14 cellular contexts compared by ENCODE assay signal in the genomic region with DNA sequence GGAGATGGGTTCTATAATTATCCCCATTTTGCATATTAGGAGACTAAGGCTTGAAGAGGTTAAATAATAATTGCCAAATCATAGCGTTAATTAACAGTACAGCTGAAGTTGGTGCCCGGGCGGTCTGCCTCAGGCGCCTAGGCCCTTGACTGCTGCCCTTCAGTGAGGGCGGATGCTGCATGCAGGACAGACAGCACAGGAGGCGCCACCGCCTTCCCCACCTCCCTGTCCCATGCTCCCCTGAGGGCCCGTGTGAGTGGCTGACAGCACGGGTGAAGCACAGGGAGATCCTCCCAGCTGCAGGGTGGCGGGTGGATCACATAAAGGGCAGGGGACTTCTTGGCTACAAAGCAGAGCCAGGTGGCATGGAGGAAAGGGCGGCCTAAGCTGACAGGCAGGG. TPM values are rescaled to one million over a fixed set of nuclear protein-coding genes. Genes with fewer than 3 reads are reported as not detected.
DNase-seq lines count a peak whose midpoint lies in the region; ATAC-seq lines count a peak whose summit lies in the region.
"Had no signal": no experiment of that assay in that cellular context is flagged by ENCODE, and none has a peak within 500 bp of the region (broad histone marks: within the 10 kb centered on the region; RNA-seq: fewer than 3 reads in every experiment).

No MANE protein-coding gene starts in this region.

- peaks cover 0 to 2% of the 10 kb centered on the region in 2 donors for H3K4me1 ChIP-seq in neuronal stem cell (ENCODE audit: control insufficient read depth in 2 of 2, insufficient read depth in 1 of 2, low read depth in 1 of 2, low read length in 2 of 2)

- H4K91ac ChIP-seq in neuronal stem cell (ENCODE audit: low read depth, low read length, poor library complexity), result no peak overlapping the region

- no peak overlapping the region for H3K14ac ChIP-seq in neuronal stem cell (ENCODE audit: low read length)

- no peak overlapping the region for H3K4me2 ChIP-seq in neuronal stem cell (ENCODE audit: insufficient read depth, low read length, poor library complexity, severe bottlenecking)

- H3K9me3 ChIP-seq in neuronal stem cell (replicated peaks in 1 of 2; ENCODE audit: control insufficient read depth in 2 of 2, insufficient read depth in 1 of 2, low read depth in 1 of 2, low read length in 2 of 2), result no peaks in the 10 kb centered on the region

- no peak overlapping the region for H3K4ac ChIP-seq in neuronal stem cell (ENCODE audit: low read length)

- no peaks in the 10 kb centered on the region for H3K36me3 ChIP-seq in neuronal stem cell (replicated peaks in 1 of 2; ENCODE audit: control insufficient read depth in 2 of 2, insufficient read depth in 2 of 2, low read length in 2 of 2)

- peak overlapping the region; percentile 46 for H3K18ac ChIP-seq in neuronal stem cell (ENCODE audit: low read length)

- no peak overlapping the region for H2BK5ac ChIP-seq in neuronal stem cell (ENCODE audit: low read length)

- no peak overlapping the region for H4K8ac ChIP-seq in neuronal stem cell (ENCODE audit: low read depth, low read length)

- H2BK12ac ChIP-seq in neuronal stem cell (ENCODE audit: low read length), result no peak overlapping the region

- no peak overlapping the region for H2AK5ac ChIP-seq in neuronal stem cell (ENCODE audit: low read depth, low read length)

- H2BK120ac ChIP-seq in neuronal stem cell (ENCODE audit: low read depth, low read length), result no peak overlapping the region

- H2AFZ ChIP-seq in neuronal stem cell (ENCODE audit: low read length), result no peak overlapping the region

- DNase-seq in NCI-H82 (lab: John Stamatoyannopoulos, UW), result peak; percentile 71
- DNase-seq in NCI-H82 treated with DMSO at 0.1 percent for 48 hours (lab: John Stamatoyannopoulos, UW; ENCODE audit: unreplicated experiment), result no peak
- peak; percentile 49 for DNase-seq in NCI-H1436 treated with DMSO at 0.1 percent for 48 hours (lab: John Stamatoyannopoulos, UW)
- DNase-seq in NCI-H774 (lab: John Stamatoyannopoulos, UW), result peak; percentile 33
- DNase-seq in neuronal stem cell (ENCODE audit: low spot score), result no peak
- DNase-seq in A172 (ENCODE audit: low spot score), result no peak
- DNase-seq: CD4-positive, alpha-beta T cell; HCEC 1CT; Karpas-422; NCI-H2227 treated with DMSO at 0.1 percent for 48 hours; OCI-M1; RPMI8226; T-helper 1 cell had no signal

- no CpG with 5 or more reads among the region's 11 CpGs for WGBS in neuronal stem cell (ENCODE audit: extremely low coverage in 2 of 2, insufficient read length in 2 of 2, insufficient replicate concordance in 1 of 2), 2 donors

- H3K27ac ChIP-seq in neuronal stem cell (replicated peaks; ENCODE audit: low read length), result no peak overlapping the region

- no peaks in the 10 kb centered on the region for H3K79me1 ChIP-seq in neuronal stem cell (ENCODE audit: low read depth, low read length)

- no peak overlapping the region for H3K23ac ChIP-seq in neuronal stem cell (ENCODE audit: low read depth, low read length, poor library complexity)

- H3K4me3 ChIP-seq in neuronal stem cell (ENCODE audit: low read length in 2 of 2), result no peak overlapping the region

- ATAC-seq in GM21526 (IDR thresholded peaks at IDR 0.05; ENCODE audit: low FRiP score, unreplicated experiment), result no peak

- H3K27me3 ChIP-seq in neuronal stem cell (ENCODE audit: control insufficient read depth in 3 of 3, insufficient read depth in 3 of 3, low read depth in 1 of 3, low read length in 3 of 3), result peaks cover 0 to 51% (median 0%) of the 10 kb centered on the region in 3 experiments

- H3K9ac ChIP-seq in neuronal stem cell (ENCODE audit: low read depth, low read length, poor library complexity), result no peak overlapping the region

- no peak overlapping the region for H2BK15ac ChIP-seq in neuronal stem cell (ENCODE audit: low read length)

RNA-seq across cellular contexts. Expression of a gene that starts 49.0 kb away (rescaled TPM):
- 11.3 TPM for polyA plus RNA-seq in neuronal stem cell (2013, experiment 1 of 2)
- polyA plus RNA-seq in neuronal stem cell (2013, experiment 2 of 2), result 11.2 TPM
- total RNA-seq in A172 (2014; rRNA removed; shearing (Covaris generic)), result 23.3 and 28.5 TPM in 2 replicates

Comparison
In these comparisons a context has a peak if more than half of its experiments do, and no peak if none do; other contexts are left out.
1. DNase-seq: peak in NCI-H82 (single experiment), NCI-H1436 treated with DMSO at 0.1 percent for 48 hours (single experiment) and NCI-H774 (single experiment); none in NCI-H82 treated with DMSO at 0.1 percent for 48 hours (single experiment), neuronal stem cell (single experiment) and A172 (single experiment).